Comparison of ENCODE assay signal across 9 cellular contexts in genomic region chr14:49999826-50000214, GRCh38.
DNase-seq lines count a peak whose midpoint lies in the region; ATAC-seq and TF ChIP-seq lines count a peak whose summit lies in the region.
"Had no signal": no experiment of that assay in that cellular context is flagged by ENCODE, and none has a peak within 500 bp of the region (broad histone marks: within the 10 kb centered on the region; RNA-seq: fewer than 3 reads in every experiment).

No MANE protein-coding gene starts in this region.

- H3K36me3 Mint-ChIP-seq in activated naive CD4-positive, alpha-beta T cell treated with anti-CD3 and anti-CD28 coated beads, Interleukin-2, amount 10 ng/mL, durations not matched to agents 7 days and 5 days: peaks cover 12% of the 10 kb centered on the region
- no peaks in the 10 kb centered on the region for H3K36me3 Mint-ChIP-seq in mesothelial cell of epicardium

- H3K36me3 ChIP-seq in upper lobe of right lung: no peaks in the 10 kb centered on the region

- peak overlapping the region; percentile 78 for H3K4me3 Mint-ChIP-seq in activated naive CD4-positive, alpha-beta T cell treated with anti-CD3 and anti-CD28 coated beads, Interleukin-2, amount 10 ng/mL, durations not matched to agents 7 days and 5 days
- peak overlapping the region; percentile 47 for H3K4me3 Mint-ChIP-seq in mesothelial cell of epicardium

- intact Hi-C loops in upper lobe of right lung (cut with DNase I): loop anchor here (5.0 kb wide), 2 partner anchors 102 to 108 kb away; partner anchors contain the start of gene ARF6

- H3K27ac ChIP-seq in angular gyrus (ENCODE audit: low read depth, low read length) (peak overlapping the region; percentile 55), upper lobe of right lung (peak overlapping the region; percentile 93)

- H3K27ac Mint-ChIP-seq in activated naive CD4-positive, alpha-beta T cell treated with anti-CD3 and anti-CD28 coated beads, Interleukin-2, amount 10 ng/mL, durations not matched to agents 7 days and 5 days: peak overlapping the region; percentile 98
- H3K27ac Mint-ChIP-seq in mesothelial cell of epicardium: peak overlapping the region; percentile 98

- no peaks in the 10 kb centered on the region for H3K9me3 ChIP-seq in upper lobe of right lung

- no peaks in the 10 kb centered on the region for H3K27me3 Mint-ChIP-seq in activated naive CD4-positive, alpha-beta T cell treated with anti-CD3 and anti-CD28 coated beads, Interleukin-2, amount 10 ng/mL, durations not matched to agents 7 days and 5 days
- H3K27me3 Mint-ChIP-seq in mesothelial cell of epicardium (ENCODE audit: low read depth): no peaks in the 10 kb centered on the region

- CTCF ChIA-PET in activated naive CD4-positive, alpha-beta T cell treated with anti-CD3 and anti-CD28 coated beads, Interleukin-2, amount 10 ng/mL, durations not matched to agents 7 days and 5 days (lab: Charles Lee): interaction anchor here (0.6 to 6.4 kb wide), 20 partner anchors 9 to 138 kb away, joined by 3 to 50 read pairs (median 4); no protein-coding TSS in a partner anchor

- H3K4me1 ChIP-seq in upper lobe of right lung: peaks cover 45% of the 10 kb centered on the region

- DNase-seq in activated naive CD4-positive, alpha-beta T cell treated with anti-CD3 and anti-CD28 coated beads, Interleukin-2, amount 10 ng/mL, durations not matched to agents 7 days and 5 days: peak; percentile 31
- no peak for DNase-seq in activated naive CD4-positive, alpha-beta T cell treated with Interleukin-2 at 50 U/mL for 16 hours
- DNase-seq in mesothelial cell of epicardium (ENCODE audit: low spot score in 2 of 2, unreplicated experiment in 2 of 2): no peak
- no peak for DNase-seq in upper lobe of right lung
- no peak for DNase-seq in activated gamma-delta T cell (lab: John Stamatoyannopoulos, UW)
- no peak for DNase-seq in inferior parietal cortex (ENCODE audit: extremely low spot score)
- DNase-seq in AG08396 (ENCODE audit: low spot score): no peak
- DNase-seq: DMS153 had no signal

- no peak for ATAC-seq in upper lobe of right lung

- H3K4me3 ChIP-seq in upper lobe of right lung: no peak overlapping the region

- H3K4me1 Mint-ChIP-seq in activated naive CD4-positive, alpha-beta T cell treated with anti-CD3 and anti-CD28 coated beads, Interleukin-2, amount 10 ng/mL, durations not matched to agents 7 days and 5 days: peaks cover 73% of the 10 kb centered on the region
- H3K4me1 Mint-ChIP-seq in mesothelial cell of epicardium: peaks cover 54% of the 10 kb centered on the region

- H3K9me3 Mint-ChIP-seq in activated naive CD4-positive, alpha-beta T cell treated with anti-CD3 and anti-CD28 coated beads, Interleukin-2, amount 10 ng/mL, durations not matched to agents 7 days and 5 days: no peaks in the 10 kb centered on the region
- no peaks in the 10 kb centered on the region for H3K9me3 Mint-ChIP-seq in mesothelial cell of epicardium

- no peak for TF ChIP-seq CTCF in mesothelial cell of epicardium (IDR thresholded peaks at IDR 0.05; ENCODE audit: unreplicated experiment)
- TF ChIP-seq CTCF in upper lobe of right lung (IDR thresholded peaks at IDR 0.05): no peak

- H3K27me3 ChIP-seq in upper lobe of right lung: no peaks in the 10 kb centered on the region
